1 cellular context compared by ENCODE assay signal in the genomic region with DNA sequence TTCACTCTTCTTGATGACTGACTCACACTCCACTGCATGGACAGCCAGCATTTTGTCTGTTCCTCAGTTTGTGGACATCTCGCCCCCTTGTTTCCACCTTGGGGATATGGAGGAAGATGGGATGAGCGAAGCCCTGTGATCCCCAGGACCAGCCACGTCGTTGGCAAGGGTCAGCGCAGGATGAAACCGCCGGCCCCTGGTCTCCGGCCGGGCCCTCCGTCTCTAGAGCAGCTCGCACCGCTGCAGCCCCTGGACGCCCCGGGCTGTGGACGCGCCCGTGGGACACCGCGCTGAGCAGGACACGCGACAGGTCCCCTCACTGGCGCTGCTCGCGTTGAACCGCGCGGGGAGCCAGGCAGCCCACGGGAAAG.
TF ChIP-seq lines count a peak whose summit lies in the region.

No MANE protein-coding gene starts in this region.

TF ChIP-seq in HepG2, 621 proteins besides CTCF, POLR2A, EP300 and RAD21 (continued from another document and continues in another):
- no peak for TF ChIP-seq ZSCAN25 (CRISPR knock-in tag; IDR thresholded peaks at IDR 0.05)
- TF ChIP-seq, protein P1, sequence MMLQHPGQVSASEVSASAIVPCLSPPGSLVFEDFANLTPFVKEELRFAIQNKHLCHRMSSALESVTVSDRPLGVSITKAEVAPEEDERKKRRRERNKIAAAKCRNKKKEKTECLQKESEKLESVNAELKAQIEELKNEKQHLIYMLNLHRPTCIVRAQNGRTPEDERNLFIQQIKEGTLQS (CRISPR knock-in tag; IDR thresholded peaks at IDR 0.05) = peak; percentile 4; the same call in 1 of the 2 replicates
- no peak for TF ChIP-seq ZFP37 (CRISPR knock-in tag; IDR thresholded peaks at IDR 0.05; ENCODE audit: borderline replicate concordance)
- no peak for TF ChIP-seq ZSCAN12 (CRISPR knock-in tag; IDR thresholded peaks at IDR 0.05)
- no peak for TF ChIP-seq SMARCC2 (IDR thresholded peaks at IDR 0.05)
- TF ChIP-seq KDM5B (CRISPR knock-in tag; IDR thresholded peaks at IDR 0.05; ENCODE audit: borderline replicate concordance) = peak; percentile 21; the same call in 1 of the 2 replicates
- peak; percentile 52; the same call in 1 of the 2 replicates for TF ChIP-seq ZNF747 (CRISPR knock-in tag; IDR thresholded peaks at IDR 0.05; ENCODE audit: borderline replicate concordance)
- 0 out of 2 replicates have a peak, but pooled peaks have one; percentile 16 for TF ChIP-seq HDAC2 (CRISPR knock-in tag; IDR thresholded peaks at IDR 0.05)
- TF ChIP-seq, protein P2, sequence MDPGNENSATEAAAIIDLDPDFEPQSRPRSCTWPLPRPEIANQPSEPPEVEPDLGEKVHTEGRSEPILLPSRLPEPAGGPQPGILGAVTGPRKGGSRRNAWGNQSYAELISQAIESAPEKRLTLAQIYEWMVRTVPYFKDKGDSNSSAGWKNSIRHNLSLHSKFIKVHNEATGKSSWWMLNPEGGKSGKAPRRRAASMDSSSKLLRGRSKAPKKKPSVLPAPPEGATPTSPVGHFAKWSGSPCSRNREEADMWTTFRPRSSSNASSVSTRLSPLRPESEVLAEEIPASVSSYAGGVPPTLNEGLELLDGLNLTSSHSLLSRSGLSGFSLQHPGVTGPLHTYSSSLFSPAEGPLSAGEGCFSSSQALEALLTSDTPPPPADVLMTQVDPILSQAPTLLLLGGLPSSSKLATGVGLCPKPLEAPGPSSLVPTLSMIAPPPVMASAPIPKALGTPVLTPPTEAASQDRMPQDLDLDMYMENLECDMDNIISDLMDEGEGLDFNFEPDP (CRISPR knock-in tag; conservative IDR thresholded peaks at IDR 0.05) = no peak
- no peak for TF ChIP-seq KAT2B (IDR thresholded peaks at IDR 0.05; ENCODE audit: borderline replicate concordance, low read depth, low read length)
- TF ChIP-seq, protein P3, sequence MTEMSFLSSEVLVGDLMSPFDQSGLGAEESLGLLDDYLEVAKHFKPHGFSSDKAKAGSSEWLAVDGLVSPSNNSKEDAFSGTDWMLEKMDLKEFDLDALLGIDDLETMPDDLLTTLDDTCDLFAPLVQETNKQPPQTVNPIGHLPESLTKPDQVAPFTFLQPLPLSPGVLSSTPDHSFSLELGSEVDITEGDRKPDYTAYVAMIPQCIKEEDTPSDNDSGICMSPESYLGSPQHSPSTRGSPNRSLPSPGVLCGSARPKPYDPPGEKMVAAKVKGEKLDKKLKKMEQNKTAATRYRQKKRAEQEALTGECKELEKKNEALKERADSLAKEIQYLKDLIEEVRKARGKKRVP (CRISPR knock-in tag; IDR thresholded peaks at IDR 0.05) = peak in 1 of 2 experiments; percentile 60; a peak in 1 of 4 replicates
- TF ChIP-seq HOXA5 (CRISPR knock-in tag; IDR thresholded peaks at IDR 0.05) = no peak
- no peak for TF ChIP-seq ZFP1 (CRISPR knock-in tag; IDR thresholded peaks at IDR 0.05)
- TF ChIP-seq, protein P4, sequence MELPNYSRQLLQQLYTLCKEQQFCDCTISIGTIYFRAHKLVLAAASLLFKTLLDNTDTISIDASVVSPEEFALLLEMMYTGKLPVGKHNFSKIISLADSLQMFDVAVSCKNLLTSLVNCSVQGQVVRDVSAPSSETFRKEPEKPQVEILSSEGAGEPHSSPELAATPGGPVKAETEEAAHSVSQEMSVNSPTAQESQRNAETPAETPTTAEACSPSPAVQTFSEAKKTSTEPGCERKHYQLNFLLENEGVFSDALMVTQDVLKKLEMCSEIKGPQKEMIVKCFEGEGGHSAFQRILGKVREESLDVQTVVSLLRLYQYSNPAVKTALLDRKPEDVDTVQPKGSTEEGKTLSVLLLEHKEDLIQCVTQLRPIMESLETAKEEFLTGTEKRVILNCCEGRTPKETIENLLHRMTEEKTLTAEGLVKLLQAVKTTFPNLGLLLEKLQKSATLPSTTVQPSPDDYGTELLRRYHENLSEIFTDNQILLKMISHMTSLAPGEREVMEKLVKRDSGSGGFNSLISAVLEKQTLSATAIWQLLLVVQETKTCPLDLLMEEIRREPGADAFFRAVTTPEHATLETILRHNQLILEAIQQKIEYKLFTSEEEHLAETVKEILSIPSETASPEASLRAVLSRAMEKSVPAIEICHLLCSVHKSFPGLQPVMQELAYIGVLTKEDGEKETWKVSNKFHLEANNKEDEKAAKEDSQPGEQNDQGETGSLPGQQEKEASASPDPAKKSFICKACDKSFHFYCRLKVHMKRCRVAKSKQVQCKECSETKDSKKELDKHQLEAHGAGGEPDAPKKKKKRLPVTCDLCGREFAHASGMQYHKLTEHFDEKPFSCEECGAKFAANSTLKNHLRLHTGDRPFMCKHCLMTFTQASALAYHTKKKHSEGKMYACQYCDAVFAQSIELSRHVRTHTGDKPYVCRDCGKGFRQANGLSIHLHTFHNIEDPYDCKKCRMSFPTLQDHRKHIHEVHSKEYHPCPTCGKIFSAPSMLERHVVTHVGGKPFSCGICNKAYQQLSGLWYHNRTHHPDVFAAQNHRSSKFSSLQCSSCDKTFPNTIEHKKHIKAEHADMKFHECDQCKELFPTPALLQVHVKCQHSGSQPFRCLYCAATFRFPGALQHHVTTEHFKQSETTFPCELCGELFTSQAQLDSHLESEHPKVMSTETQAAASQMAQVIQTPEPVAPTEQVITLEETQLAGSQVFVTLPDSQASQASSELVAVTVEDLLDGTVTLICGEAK (IDR thresholded peaks at IDR 0.05) = no peak
- TF ChIP-seq, protein P4 (CRISPR knock-in tag; IDR thresholded peaks at IDR 0.05) = peak; percentile 36; the same call in 1 of the 2 replicates
- 0 out of 2 replicates have a peak, but pooled peaks have one; percentile 42 for TF ChIP-seq EED (CRISPR knock-in tag; IDR thresholded peaks at IDR 0.05)
- TF ChIP-seq PHF5A (CRISPR knock-in tag; IDR thresholded peaks at IDR 0.05; ENCODE audit: low read depth, unreplicated experiment) = no peak
- TF ChIP-seq, protein P5, sequence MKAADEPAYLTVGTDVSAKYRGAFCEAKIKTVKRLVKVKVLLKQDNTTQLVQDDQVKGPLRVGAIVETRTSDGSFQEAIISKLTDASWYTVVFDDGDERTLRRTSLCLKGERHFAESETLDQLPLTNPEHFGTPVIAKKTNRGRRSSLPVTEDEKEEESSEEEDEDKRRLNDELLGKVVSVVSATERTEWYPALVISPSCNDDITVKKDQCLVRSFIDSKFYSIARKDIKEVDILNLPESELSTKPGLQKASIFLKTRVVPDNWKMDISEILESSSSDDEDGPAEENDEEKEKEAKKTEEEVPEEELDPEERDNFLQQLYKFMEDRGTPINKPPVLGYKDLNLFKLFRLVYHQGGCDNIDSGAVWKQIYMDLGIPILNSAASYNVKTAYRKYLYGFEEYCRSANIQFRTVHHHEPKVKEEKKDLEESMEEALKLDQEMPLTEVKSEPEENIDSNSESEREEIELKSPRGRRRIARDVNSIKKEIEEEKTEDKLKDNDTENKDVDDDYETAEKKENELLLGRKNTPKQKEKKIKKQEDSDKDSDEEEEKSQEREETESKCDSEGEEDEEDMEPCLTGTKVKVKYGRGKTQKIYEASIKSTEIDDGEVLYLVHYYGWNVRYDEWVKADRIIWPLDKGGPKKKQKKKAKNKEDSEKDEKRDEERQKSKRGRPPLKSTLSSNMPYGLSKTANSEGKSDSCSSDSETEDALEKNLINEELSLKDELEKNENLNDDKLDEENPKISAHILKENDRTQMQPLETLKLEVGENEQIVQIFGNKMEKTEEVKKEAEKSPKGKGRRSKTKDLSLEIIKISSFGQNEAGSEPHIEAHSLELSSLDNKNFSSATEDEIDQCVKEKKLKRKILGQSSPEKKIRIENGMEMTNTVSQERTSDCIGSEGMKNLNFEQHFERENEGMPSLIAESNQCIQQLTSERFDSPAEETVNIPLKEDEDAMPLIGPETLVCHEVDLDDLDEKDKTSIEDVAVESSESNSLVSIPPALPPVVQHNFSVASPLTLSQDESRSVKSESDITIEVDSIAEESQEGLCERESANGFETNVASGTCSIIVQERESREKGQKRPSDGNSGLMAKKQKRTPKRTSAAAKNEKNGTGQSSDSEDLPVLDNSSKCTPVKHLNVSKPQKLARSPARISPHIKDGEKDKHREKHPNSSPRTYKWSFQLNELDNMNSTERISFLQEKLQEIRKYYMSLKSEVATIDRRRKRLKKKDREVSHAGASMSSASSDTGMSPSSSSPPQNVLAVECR (CRISPR knock-in tag; IDR thresholded peaks at IDR 0.05; ENCODE audit: borderline replicate concordance) = no peak
- no peak for TF ChIP-seq AHR (CRISPR knock-in tag; IDR thresholded peaks at IDR 0.05)
- TF ChIP-seq ZNF589 (CRISPR knock-in tag; conservative IDR thresholded peaks at IDR 0.05) = peak; percentile 85
- 0 out of 2 replicates have a peak, but pooled peaks have one; percentile 58 for TF ChIP-seq CBX5 (CRISPR knock-in tag; IDR thresholded peaks at IDR 0.05; ENCODE audit: borderline replicate concordance)
- TF ChIP-seq, protein P6, sequence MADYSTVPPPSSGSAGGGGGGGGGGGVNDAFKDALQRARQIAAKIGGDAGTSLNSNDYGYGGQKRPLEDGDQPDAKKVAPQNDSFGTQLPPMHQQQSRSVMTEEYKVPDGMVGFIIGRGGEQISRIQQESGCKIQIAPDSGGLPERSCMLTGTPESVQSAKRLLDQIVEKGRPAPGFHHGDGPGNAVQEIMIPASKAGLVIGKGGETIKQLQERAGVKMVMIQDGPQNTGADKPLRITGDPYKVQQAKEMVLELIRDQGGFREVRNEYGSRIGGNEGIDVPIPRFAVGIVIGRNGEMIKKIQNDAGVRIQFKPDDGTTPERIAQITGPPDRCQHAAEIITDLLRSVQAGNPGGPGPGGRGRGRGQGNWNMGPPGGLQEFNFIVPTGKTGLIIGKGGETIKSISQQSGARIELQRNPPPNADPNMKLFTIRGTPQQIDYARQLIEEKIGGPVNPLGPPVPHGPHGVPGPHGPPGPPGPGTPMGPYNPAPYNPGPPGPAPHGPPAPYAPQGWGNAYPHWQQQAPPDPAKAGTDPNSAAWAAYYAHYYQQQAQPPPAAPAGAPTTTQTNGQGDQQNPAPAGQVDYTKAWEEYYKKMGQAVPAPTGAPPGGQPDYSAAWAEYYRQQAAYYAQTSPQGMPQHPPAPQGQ (CRISPR knock-in tag; IDR thresholded peaks at IDR 0.05; ENCODE audit: borderline replicate concordance) = no peak
- TF ChIP-seq ZNF292 (CRISPR knock-in tag; IDR thresholded peaks at IDR 0.05; ENCODE audit: borderline replicate concordance, low read depth) = no peak
- TF ChIP-seq RXRA (CRISPR knock-in tag; IDR thresholded peaks at IDR 0.05) = peak; percentile 15; the same call in 1 of the 2 replicates
- TF ChIP-seq, protein P7, sequence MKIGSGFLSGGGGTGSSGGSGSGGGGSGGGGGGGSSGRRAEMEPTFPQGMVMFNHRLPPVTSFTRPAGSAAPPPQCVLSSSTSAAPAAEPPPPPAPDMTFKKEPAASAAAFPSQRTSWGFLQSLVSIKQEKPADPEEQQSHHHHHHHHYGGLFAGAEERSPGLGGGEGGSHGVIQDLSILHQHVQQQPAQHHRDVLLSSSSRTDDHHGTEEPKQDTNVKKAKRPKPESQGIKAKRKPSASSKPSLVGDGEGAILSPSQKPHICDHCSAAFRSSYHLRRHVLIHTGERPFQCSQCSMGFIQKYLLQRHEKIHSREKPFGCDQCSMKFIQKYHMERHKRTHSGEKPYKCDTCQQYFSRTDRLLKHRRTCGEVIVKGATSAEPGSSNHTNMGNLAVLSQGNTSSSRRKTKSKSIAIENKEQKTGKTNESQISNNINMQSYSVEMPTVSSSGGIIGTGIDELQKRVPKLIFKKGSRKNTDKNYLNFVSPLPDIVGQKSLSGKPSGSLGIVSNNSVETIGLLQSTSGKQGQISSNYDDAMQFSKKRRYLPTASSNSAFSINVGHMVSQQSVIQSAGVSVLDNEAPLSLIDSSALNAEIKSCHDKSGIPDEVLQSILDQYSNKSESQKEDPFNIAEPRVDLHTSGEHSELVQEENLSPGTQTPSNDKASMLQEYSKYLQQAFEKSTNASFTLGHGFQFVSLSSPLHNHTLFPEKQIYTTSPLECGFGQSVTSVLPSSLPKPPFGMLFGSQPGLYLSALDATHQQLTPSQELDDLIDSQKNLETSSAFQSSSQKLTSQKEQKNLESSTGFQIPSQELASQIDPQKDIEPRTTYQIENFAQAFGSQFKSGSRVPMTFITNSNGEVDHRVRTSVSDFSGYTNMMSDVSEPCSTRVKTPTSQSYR (CRISPR knock-in tag; IDR thresholded peaks at IDR 0.05; ENCODE audit: borderline replicate concordance) = no peak
- TF ChIP-seq ZNF768 (CRISPR knock-in tag; IDR thresholded peaks at IDR 0.05) = peak; percentile 35; the same call in 1 of the 2 replicates
- TF ChIP-seq SATB2 (CRISPR knock-in tag; IDR thresholded peaks at IDR 0.05) = no peak
- TF ChIP-seq ZNF841 (CRISPR knock-in tag; IDR thresholded peaks at IDR 0.05; ENCODE audit: borderline replicate concordance) = peak; percentile 40; the same call in 1 of the 2 replicates
- TF ChIP-seq, protein P8, sequence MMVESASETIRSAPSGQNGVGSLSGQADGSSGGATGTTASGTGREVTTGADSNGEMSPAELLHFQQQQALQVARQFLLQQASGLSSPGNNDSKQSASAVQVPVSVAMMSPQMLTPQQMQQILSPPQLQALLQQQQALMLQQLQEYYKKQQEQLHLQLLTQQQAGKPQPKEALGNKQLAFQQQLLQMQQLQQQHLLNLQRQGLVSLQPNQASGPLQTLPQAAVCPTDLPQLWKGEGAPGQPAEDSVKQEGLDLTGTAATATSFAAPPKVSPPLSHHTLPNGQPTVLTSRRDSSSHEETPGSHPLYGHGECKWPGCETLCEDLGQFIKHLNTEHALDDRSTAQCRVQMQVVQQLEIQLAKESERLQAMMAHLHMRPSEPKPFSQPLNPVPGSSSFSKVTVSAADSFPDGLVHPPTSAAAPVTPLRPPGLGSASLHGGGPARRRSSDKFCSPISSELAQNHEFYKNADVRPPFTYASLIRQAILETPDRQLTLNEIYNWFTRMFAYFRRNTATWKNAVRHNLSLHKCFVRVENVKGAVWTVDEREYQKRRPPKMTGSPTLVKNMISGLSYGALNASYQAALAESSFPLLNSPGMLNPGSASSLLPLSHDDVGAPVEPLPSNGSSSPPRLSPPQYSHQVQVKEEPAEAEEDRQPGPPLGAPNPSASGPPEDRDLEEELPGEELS (CRISPR knock-in tag; IDR thresholded peaks at IDR 0.05) = no peak
- 0 out of 2 replicates have a peak, but pooled peaks have one; percentile 77 for TF ChIP-seq ZC3H13 (CRISPR knock-in tag; IDR thresholded peaks at IDR 0.05)
- TF ChIP-seq TEAD3 (CRISPR knock-in tag; optimal IDR thresholded peaks at IDR 0.05; ENCODE audit: borderline replicate concordance) = no peak
